In the genomic region with DNA sequence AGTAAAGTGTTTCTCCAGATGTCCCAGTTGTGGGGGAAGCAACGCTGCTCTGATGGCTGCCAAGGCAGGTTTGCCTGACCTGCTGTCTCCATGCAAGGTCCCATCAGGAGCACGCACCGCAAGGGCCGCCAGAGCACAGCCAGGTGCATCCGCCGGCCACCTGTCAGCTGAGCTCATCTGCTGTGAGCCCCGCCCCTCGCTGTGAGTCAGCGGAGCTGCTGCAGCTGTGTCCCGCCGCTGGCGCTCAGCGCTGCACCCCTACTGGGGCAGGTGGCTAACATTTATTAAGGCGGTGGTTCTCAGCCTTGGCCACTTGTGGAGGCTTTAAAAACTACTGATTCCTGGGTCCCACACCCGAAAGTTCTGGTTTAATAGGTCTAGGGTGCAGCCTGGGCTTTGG, we compare ENCODE assay signal across 8 cellular contexts.
A peak's percentile ranks its signal among the peaks of the same experiment; 100 is the strongest.
DNase-seq lines count a peak whose midpoint lies in the region; TF ChIP-seq lines count a peak whose summit lies in the region.

No MANE protein-coding gene starts in this region.

- H3K4me3 ChIP-seq in HEK293 (ENCODE audit: low read depth, low read length): no peak overlapping the region
- H3K4me3 ChIP-seq in iPS-20b (ENCODE audit: low read length): peak overlapping the region; percentile 36; the same call in 1 of the 2 replicates
- no peak overlapping the region for H3K4me3 ChIP-seq in coronary artery

- intact Hi-C loops in Calu3 (cut with micrococcal nuclease; ENCODE audit: unreplicated experiment): no loop called here
- intact Hi-C loops in cardiac septum (cut with DNase I): no loop called here

- BruUV-seq in Calu3 (replicated peaks; lab: Mats Ljungman, UMichigan): no TSS peak

- no peaks in the 10 kb centered on the region for H3K9me3 ChIP-seq in HEK293 (ENCODE audit: control insufficient read depth, insufficient read depth, low read depth, low read length)
- H3K9me3 ChIP-seq in iPS-20b (ENCODE audit: insufficient read depth, low read depth, low read length): no peaks in the 10 kb centered on the region

- POLR2A ChIA-PET in HEK293 (lab: Yijun Ruan, JAX): interaction anchor here (0.6 kb wide), 1 partner anchor 412 kb away, joined by 3 read pairs; no protein-coding TSS in a partner anchor

- H3K4me1 ChIP-seq in HEK293 (ENCODE audit: control insufficient read depth, insufficient read depth, low read length) (peaks cover 12% of the 10 kb centered on the region), iPS-20b (ENCODE audit: insufficient read depth, low read length) (peaks cover 50% of the 10 kb centered on the region)

- H3K27me3 ChIP-seq in iPS-20b (ENCODE audit: insufficient read depth, low read length): no peaks in the 10 kb centered on the region

- TF ChIP-seq CTCF in Calu3 (IDR thresholded peaks at IDR 0.05; ENCODE audit: unreplicated experiment) (no peak), HEK293 (tag by site-specific recombination; IDR thresholded peaks at IDR 0.05) (peak; percentile 30; the same call in 1 of the 2 replicates), coronary artery (IDR thresholded peaks at IDR 0.05) (no peak)

- CTCF ChIA-PET in Calu3 (lab: Charles Lee) (interaction anchor here (0.6 to 1.2 kb wide), 3 partner anchors 17 to 394 kb away, joined by 3 to 5 read pairs (median 4); no protein-coding TSS in a partner anchor), HEK293 (lab: Yijun Ruan, JAX) (interaction anchor here (0.7 to 2.2 kb wide), 10 partner anchors 8 to 413 kb away, joined by 3 to 15 read pairs (median 4); no protein-coding TSS in a partner anchor)

- no peaks in the 10 kb centered on the region for H3K36me3 ChIP-seq in HEK293 (ENCODE audit: control insufficient read depth in 2 of 2, insufficient read depth in 1 of 2, low read length in 2 of 2)
- H3K36me3 ChIP-seq in iPS-20b (ENCODE audit: insufficient read depth, low read depth, low read length): peaks cover 7% of the 10 kb centered on the region; the same call in 1 of the 2 replicates

- no peak overlapping the region for H3K4me3 Mint-ChIP-seq in Calu3 (ENCODE audit: low read depth, unreplicated experiment)

- DNase-seq in Calu3: peak; percentile 48
- peak; percentile 94 for DNase-seq in NCI-H2171 treated with DMSO at 0.1 percent for 48 hours (lab: John Stamatoyannopoulos, UW)
- peak; percentile 20 for DNase-seq in activated T-cell treated with anti-CD3 and anti-CD28 coated beads for 1 hour (ENCODE audit: low read depth)
- DNase-seq in stimulated activated CD8-positive, alpha-beta memory T cell treated with anti-CD3 and anti-CD28 coated beads, Interleukin-12 subunit alpha, Interleukin-12 subunit beta, amount 100 ng/mL, for 4 hours (ENCODE audit: low read depth): peak; percentile 3
- DNase-seq in coronary artery (ENCODE audit: low spot score): no peak
- DNase-seq in cardiac septum (ENCODE audit: low spot score): no peak

- peak overlapping the region; percentile 46; the same call in 1 of the 2 replicates for H3K9ac ChIP-seq in iPS-20b (ENCODE audit: low read depth, low read length)

- no peaks in the 10 kb centered on the region for H3K4me1 Mint-ChIP-seq in Calu3 (ENCODE audit: low read depth, unreplicated experiment)

- H3K27me3 Mint-ChIP-seq in Calu3 (ENCODE audit: unreplicated experiment): peaks cover 19% of the 10 kb centered on the region

- H3K36me3 Mint-ChIP-seq in Calu3 (ENCODE audit: insufficient read depth, unreplicated experiment): no peaks in the 10 kb centered on the region

- no peaks in the 10 kb centered on the region for H3K9me3 Mint-ChIP-seq in Calu3 (ENCODE audit: low read depth, unreplicated experiment)

- H3K27ac Mint-ChIP-seq in Calu3 (ENCODE audit: unreplicated experiment): no peak overlapping the region

- H3K27ac ChIP-seq in HEK293 (ENCODE audit: extremely low read depth, low read depth, low read length): no peak overlapping the region
- no peak overlapping the region for H3K27ac ChIP-seq in iPS-20b (ENCODE audit: low read length)
- no peak overlapping the region for H3K27ac ChIP-seq in coronary artery

TF ChIP-seq in HEK293, 187 proteins besides CTCF, POLR2A, EP300 and RAD21 (continues in another document):
- TF ChIP-seq SP2 (tag by site-specific recombination; IDR thresholded peaks at IDR 0.05) (0 out of 2 replicates have a peak, but pooled peaks have one; percentile 17), SCRT2 (tag by site-specific recombination; IDR thresholded peaks at IDR 0.05) (peak; percentile 98), KLF8 (tag by site-specific recombination; IDR thresholded peaks at IDR 0.05) (peak; percentile 33; the same call in 1 of the 2 replicates), ZNF394 (tag by site-specific recombination; IDR thresholded peaks at IDR 0.05; ENCODE audit: borderline replicate concordance) (0 out of 2 replicates have a peak, but pooled peaks have one; percentile 12), PRDM10 (tag by site-specific recombination; IDR thresholded peaks at IDR 0.05) (peak; percentile 37), ZNF660 (tag by site-specific recombination; IDR thresholded peaks at IDR 0.05) (peak; percentile 65; the same call in 1 of the 2 replicates), ZFP3 (tag by site-specific recombination; IDR thresholded peaks at IDR 0.05; ENCODE audit: low read depth) (no peak), SCRT1 (tag by site-specific recombination; IDR thresholded peaks at IDR 0.05; ENCODE audit: borderline replicate concordance) (peak; percentile 86), ZIC2 (tag by site-specific recombination; IDR thresholded peaks at IDR 0.05) (peak; percentile 94), HIC1 (tag by site-specific recombination; IDR thresholded peaks at IDR 0.05) (0 out of 2 replicates have a peak, but pooled peaks have one; percentile 33), ZNF350 (tag by site-specific recombination; IDR thresholded peaks at IDR 0.05) (no peak), OSR2 (tag by site-specific recombination; IDR thresholded peaks at IDR 0.05) (peak; percentile 24; the same call in 1 of the 2 replicates), ZNF600 (tag by site-specific recombination; IDR thresholded peaks at IDR 0.05) (0 out of 2 replicates have a peak, but pooled peaks have one; percentile 40), ZNF777 (tag by site-specific recombination; IDR thresholded peaks at IDR 0.05; ENCODE audit: borderline replicate concordance) (no peak), MEIS1 (CRISPR knock-in tag; IDR thresholded peaks at IDR 0.05; ENCODE audit: borderline replicate concordance) (no peak), FEZF1 (tag by site-specific recombination; IDR thresholded peaks at IDR 0.05) (peak; percentile 50; the same call in 1 of the 2 replicates)
- TF ChIP-seq, protein P1, sequence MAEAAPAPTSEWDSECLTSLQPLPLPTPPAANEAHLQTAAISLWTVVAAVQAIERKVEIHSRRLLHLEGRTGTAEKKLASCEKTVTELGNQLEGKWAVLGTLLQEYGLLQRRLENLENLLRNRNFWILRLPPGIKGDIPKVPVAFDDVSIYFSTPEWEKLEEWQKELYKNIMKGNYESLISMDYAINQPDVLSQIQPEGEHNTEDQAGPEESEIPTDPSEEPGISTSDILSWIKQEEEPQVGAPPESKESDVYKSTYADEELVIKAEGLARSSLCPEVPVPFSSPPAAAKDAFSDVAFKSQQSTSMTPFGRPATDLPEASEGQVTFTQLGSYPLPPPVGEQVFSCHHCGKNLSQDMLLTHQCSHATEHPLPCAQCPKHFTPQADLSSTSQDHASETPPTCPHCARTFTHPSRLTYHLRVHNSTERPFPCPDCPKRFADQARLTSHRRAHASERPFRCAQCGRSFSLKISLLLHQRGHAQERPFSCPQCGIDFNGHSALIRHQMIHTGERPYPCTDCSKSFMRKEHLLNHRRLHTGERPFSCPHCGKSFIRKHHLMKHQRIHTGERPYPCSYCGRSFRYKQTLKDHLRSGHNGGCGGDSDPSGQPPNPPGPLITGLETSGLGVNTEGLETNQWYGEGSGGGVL (tag by site-specific recombination; IDR thresholded peaks at IDR 0.05): no peak

Comparison
In these comparisons a context has a peak if more than half of its experiments do, and no peak if none do; other contexts are left out.
1. DNase-seq: peak in Calu3 (single experiment), NCI-H2171 treated with DMSO at 0.1 percent for 48 hours (single experiment), activated T-cell treated with anti-CD3 and anti-CD28 coated beads for 1 hour (single experiment) and stimulated activated CD8-positive, alpha-beta memory T cell treated with anti-CD3 and anti-CD28 coated beads, Interleukin-12 subunit alpha, Interleukin-12 subunit beta, amount 100 ng/mL, for 4 hours (single experiment); none in coronary artery (single experiment) and cardiac septum (single experiment).